Comparison of ENCODE assay signal across 1 cellular context in the genomic region with DNA sequence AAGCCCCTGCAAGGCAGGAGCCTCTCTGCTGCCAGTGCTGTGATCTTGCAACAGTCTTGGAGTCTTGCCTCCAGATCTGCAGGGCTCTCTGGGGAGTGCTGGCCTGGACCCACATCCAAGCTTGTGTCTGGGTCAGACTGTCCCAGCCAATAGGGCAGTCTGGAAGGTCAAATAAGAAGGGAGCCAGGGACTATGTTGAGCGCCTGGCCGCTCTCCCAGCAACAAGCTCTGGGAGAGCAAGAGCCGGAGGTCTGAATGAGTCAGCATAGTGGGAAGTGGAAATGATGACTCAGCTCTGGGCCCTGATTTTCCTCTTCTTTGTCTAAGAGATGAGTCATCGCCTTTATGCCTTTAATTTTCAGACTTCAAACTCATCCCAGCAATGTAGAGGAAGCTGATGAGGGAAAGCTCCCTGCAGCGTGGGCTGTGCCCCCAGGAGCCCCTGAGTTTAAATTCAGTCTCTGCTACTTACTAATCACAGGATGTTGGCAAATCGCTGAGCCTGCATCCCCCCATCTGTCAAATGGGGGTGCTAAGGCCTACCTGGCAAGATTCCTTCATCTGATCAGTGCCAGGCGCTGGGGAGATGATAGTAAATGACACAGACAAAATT.
TF ChIP-seq lines count a peak whose summit lies in the region.

No MANE protein-coding gene starts in this region.

TF ChIP-seq in HepG2, 621 proteins besides CTCF, POLR2A, EP300 and RAD21 (continued from another document and continues in another):
- TF ChIP-seq, protein P1, sequence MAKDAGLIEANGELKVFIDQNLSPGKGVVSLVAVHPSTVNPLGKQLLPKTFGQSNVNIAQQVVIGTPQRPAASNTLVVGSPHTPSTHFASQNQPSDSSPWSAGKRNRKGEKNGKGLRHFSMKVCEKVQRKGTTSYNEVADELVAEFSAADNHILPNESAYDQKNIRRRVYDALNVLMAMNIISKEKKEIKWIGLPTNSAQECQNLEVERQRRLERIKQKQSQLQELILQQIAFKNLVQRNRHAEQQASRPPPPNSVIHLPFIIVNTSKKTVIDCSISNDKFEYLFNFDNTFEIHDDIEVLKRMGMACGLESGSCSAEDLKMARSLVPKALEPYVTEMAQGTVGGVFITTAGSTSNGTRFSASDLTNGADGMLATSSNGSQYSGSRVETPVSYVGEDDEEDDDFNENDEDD (CRISPR knock-in tag; IDR thresholded peaks at IDR 0.05; ENCODE audit: borderline replicate concordance) = no peak
- TF ChIP-seq HMG20B (CRISPR knock-in tag; conservative IDR thresholded peaks at IDR 0.05) = no peak
- no peak for TF ChIP-seq SAFB2 (CRISPR knock-in tag; IDR thresholded peaks at IDR 0.05; ENCODE audit: borderline replicate concordance, low read depth)
- TF ChIP-seq ZNF839 (CRISPR knock-in tag; IDR thresholded peaks at IDR 0.05; ENCODE audit: borderline replicate concordance) = no peak
- no peak for TF ChIP-seq SNAI1 (CRISPR knock-in tag; IDR thresholded peaks at IDR 0.05; ENCODE audit: borderline replicate concordance)
- TF ChIP-seq SALL1 (CRISPR knock-in tag; IDR thresholded peaks at IDR 0.05) = peak; percentile 82
- TF ChIP-seq HNF4G (IDR thresholded peaks at IDR 0.05; ENCODE audit: borderline replicate concordance, low read depth, low read length) = no peak
- no peak for TF ChIP-seq HNF4G (CRISPR knock-in tag; IDR thresholded peaks at IDR 0.05; ENCODE audit: borderline replicate concordance, low read depth)
- TF ChIP-seq ZNF460 (CRISPR knock-in tag; IDR thresholded peaks at IDR 0.05; ENCODE audit: borderline replicate concordance) = no peak
- no peak for TF ChIP-seq RBM22 (optimal IDR thresholded peaks at IDR 0.05; ENCODE audit: low read length)
- TF ChIP-seq GFI1 (CRISPR knock-in tag; IDR thresholded peaks at IDR 0.05; ENCODE audit: borderline replicate concordance) = peak; percentile 76; the same call in 1 of the 2 replicates
- TF ChIP-seq ZNF878 (CRISPR knock-in tag; IDR thresholded peaks at IDR 0.05) = peak; percentile 66; the same call in 1 of the 2 replicates
- TF ChIP-seq, protein P2, sequence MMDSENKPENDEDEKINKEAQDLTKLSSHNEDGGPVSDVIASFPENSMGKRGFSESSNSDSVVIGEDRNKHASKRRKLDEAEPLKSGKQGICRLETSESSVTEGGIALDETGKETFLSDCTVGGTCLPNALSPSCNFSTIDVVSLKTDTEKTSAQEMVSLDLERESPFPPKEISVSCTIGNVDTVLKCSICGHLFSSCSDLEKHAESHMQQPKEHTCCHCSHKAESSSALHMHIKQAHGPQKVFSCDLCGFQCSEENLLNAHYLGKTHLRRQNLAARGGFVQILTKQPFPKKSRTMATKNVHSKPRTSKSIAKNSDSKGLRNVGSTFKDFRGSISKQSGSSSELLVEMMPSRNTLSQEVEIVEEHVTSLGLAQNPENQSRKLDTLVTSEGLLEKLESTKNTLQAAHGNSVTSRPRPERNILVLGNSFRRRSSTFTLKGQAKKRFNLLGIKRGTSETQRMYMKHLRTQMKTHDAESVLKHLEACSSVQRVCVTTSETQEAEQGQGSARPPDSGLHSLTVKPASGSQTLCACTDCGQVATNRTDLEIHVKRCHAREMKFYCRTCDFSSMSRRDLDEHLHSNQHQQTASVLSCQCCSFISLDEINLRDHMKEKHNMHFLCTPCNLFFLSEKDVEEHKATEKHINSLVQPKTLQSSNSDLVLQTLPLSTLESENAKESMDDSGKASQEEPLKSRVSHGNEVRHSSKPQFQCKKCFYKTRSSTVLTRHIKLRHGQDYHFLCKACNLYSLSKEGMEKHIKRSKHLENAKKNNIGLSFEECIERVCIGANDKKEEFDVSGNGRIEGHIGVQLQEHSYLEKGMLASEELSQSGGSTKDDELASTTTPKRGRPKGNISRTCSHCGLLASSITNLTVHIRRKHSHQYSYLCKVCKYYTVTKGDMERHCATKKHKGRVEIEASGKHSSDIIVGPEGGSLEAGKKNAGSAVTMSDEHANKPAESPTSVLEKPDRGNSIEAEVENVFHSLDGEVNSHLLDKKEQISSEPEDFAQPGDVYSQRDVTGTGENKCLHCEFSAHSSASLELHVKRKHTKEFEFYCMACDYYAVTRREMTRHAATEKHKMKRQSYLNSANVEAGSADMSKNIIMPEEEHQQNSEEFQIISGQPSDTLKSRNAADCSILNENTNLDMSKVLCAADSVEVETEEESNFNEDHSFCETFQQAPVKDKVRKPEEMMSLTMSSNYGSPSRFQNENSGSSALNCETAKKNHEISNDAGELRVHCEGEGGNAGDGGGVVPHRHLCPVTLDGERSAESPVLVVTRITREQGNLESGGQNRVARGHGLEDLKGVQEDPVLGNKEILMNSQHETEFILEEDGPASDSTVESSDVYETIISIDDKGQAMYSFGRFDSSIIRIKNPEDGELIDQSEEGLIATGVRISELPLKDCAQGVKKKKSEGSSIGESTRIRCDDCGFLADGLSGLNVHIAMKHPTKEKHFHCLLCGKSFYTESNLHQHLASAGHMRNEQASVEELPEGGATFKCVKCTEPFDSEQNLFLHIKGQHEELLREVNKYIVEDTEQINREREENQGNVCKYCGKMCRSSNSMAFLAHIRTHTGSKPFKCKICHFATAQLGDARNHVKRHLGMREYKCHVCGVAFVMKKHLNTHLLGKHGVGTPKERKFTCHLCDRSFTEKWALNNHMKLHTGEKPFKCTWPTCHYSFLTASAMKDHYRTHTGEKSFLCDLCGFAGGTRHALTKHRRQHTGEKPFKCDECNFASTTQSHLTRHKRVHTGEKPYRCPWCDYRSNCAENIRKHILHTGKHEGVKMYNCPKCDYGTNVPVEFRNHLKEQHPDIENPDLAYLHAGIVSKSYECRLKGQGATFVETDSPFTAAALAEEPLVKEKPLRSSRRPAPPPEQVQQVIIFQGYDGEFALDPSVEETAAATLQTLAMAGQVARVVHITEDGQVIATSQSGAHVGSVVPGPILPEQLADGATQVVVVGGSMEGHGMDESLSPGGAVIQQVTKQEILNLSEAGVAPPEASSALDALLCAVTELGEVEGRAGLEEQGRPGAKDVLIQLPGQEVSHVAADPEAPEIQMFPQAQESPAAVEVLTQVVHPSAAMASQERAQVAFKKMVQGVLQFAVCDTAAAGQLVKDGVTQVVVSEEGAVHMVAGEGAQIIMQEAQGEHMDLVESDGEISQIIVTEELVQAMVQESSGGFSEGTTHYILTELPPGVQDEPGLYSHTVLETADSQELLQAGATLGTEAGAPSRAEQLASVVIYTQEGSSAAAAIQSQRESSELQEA (CRISPR knock-in tag; IDR thresholded peaks at IDR 0.05; ENCODE audit: not compliant biosample characterization) = no peak
- TF ChIP-seq, protein P3, sequence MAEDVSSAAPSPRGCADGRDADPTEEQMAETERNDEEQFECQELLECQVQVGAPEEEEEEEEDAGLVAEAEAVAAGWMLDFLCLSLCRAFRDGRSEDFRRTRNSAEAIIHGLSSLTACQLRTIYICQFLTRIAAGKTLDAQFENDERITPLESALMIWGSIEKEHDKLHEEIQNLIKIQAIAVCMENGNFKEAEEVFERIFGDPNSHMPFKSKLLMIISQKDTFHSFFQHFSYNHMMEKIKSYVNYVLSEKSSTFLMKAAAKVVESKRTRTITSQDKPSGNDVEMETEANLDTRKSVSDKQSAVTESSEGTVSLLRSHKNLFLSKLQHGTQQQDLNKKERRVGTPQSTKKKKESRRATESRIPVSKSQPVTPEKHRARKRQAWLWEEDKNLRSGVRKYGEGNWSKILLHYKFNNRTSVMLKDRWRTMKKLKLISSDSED (CRISPR knock-in tag; IDR thresholded peaks at IDR 0.05) = no peak
- peak; percentile 41 for TF ChIP-seq MEF2D (CRISPR knock-in tag; IDR thresholded peaks at IDR 0.05)
- TF ChIP-seq NCOR1 (IDR thresholded peaks at IDR 0.05; ENCODE audit: borderline replicate concordance, low read length) = 0 out of 2 replicates have a peak, but pooled peaks have one; percentile 30
- no peak for TF ChIP-seq ZNF230 (CRISPR knock-in tag; IDR thresholded peaks at IDR 0.05)
- TF ChIP-seq ZNF510 (CRISPR knock-in tag; IDR thresholded peaks at IDR 0.05; ENCODE audit: low read depth) = 0 out of 2 replicates have a peak, but pooled peaks have one; percentile 55
- no peak; the same call in 1 of the 2 replicates for TF ChIP-seq KDM3A (CRISPR knock-in tag; IDR thresholded peaks at IDR 0.05; ENCODE audit: low read depth)
- TF ChIP-seq, protein P4, sequence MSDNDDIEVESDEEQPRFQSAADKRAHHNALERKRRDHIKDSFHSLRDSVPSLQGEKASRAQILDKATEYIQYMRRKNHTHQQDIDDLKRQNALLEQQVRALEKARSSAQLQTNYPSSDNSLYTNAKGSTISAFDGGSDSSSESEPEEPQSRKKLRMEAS (IDR thresholded peaks at IDR 0.05) = no peak
- TF ChIP-seq ZNF205 (CRISPR knock-in tag; IDR thresholded peaks at IDR 0.05) = no peak
- no peak for TF ChIP-seq ZFP36L2 (CRISPR knock-in tag; IDR thresholded peaks at IDR 0.05)
- no peak for TF ChIP-seq ETV6 (CRISPR knock-in tag; conservative IDR thresholded peaks at IDR 0.05)
- TF ChIP-seq, protein P5, sequence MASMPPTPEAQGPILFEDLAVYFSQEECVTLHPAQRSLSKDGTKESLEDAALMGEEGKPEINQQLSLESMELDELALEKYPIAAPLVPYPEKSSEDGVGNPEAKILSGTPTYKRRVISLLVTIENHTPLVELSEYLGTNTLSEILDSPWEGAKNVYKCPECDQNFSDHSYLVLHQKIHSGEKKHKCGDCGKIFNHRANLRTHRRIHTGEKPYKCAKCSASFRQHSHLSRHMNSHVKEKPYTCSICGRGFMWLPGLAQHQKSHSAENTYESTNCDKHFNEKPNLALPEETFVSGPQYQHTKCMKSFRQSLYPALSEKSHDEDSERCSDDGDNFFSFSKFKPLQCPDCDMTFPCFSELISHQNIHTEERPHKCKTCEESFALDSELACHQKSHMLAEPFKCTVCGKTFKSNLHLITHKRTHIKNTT (CRISPR knock-in tag; IDR thresholded peaks at IDR 0.05) = no peak
- TF ChIP-seq ZNF577 (CRISPR knock-in tag; IDR thresholded peaks at IDR 0.05; ENCODE audit: borderline replicate concordance, low read depth) = no peak
- TF ChIP-seq, protein P6, sequence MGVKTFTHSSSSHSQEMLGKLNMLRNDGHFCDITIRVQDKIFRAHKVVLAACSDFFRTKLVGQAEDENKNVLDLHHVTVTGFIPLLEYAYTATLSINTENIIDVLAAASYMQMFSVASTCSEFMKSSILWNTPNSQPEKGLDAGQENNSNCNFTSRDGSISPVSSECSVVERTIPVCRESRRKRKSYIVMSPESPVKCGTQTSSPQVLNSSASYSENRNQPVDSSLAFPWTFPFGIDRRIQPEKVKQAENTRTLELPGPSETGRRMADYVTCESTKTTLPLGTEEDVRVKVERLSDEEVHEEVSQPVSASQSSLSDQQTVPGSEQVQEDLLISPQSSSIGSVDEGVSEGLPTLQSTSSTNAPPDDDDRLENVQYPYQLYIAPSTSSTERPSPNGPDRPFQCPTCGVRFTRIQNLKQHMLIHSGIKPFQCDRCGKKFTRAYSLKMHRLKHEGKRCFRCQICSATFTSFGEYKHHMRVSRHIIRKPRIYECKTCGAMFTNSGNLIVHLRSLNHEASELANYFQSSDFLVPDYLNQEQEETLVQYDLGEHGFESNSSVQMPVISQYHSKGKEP (CRISPR knock-in tag; IDR thresholded peaks at IDR 0.05) = no peak
- peak; percentile 55 for TF ChIP-seq RXRA (CRISPR knock-in tag; IDR thresholded peaks at IDR 0.05)
- TF ChIP-seq RAD51 (IDR thresholded peaks at IDR 0.05; ENCODE audit: borderline replicate concordance) = no peak
- TF ChIP-seq, protein P7, sequence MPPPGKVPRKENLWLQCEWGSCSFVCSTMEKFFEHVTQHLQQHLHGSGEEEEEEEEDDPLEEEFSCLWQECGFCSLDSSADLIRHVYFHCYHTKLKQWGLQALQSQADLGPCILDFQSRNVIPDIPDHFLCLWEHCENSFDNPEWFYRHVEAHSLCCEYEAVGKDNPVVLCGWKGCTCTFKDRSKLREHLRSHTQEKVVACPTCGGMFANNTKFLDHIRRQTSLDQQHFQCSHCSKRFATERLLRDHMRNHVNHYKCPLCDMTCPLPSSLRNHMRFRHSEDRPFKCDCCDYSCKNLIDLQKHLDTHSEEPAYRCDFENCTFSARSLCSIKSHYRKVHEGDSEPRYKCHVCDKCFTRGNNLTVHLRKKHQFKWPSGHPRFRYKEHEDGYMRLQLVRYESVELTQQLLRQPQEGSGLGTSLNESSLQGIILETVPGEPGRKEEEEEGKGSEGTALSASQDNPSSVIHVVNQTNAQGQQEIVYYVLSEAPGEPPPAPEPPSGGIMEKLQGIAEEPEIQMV (CRISPR knock-in tag; IDR thresholded peaks at IDR 0.05; ENCODE audit: low read depth) = no peak
- TF ChIP-seq, protein P8, sequence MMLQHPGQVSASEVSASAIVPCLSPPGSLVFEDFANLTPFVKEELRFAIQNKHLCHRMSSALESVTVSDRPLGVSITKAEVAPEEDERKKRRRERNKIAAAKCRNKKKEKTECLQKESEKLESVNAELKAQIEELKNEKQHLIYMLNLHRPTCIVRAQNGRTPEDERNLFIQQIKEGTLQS (CRISPR knock-in tag; IDR thresholded peaks at IDR 0.05) = peak; percentile 98
- TF ChIP-seq, protein P9, sequence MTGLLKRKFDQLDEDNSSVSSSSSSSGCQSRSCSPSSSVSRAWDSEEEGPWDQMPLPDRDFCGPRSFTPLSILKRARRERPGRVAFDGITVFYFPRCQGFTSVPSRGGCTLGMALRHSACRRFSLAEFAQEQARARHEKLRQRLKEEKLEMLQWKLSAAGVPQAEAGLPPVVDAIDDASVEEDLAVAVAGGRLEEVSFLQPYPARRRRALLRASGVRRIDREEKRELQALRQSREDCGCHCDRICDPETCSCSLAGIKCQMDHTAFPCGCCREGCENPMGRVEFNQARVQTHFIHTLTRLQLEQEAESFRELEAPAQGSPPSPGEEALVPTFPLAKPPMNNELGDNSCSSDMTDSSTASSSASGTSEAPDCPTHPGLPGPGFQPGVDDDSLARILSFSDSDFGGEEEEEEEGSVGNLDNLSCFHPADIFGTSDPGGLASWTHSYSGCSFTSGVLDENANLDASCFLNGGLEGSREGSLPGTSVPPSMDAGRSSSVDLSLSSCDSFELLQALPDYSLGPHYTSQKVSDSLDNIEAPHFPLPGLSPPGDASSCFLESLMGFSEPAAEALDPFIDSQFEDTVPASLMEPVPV (CRISPR knock-in tag; IDR thresholded peaks at IDR 0.05) = no peak; the same call in 1 of the 2 replicates
- TF ChIP-seq ZNF607 (CRISPR knock-in tag; IDR thresholded peaks at IDR 0.05; ENCODE audit: borderline replicate concordance) = no peak
- 0 out of 2 replicates have a peak, but pooled peaks have one; percentile 7 for TF ChIP-seq ZNF629 (CRISPR knock-in tag; conservative IDR thresholded peaks at IDR 0.05)
- peak; percentile 56 for TF ChIP-seq TBL1XR1 (IDR thresholded peaks at IDR 0.05; ENCODE audit: borderline replicate concordance, low read length, partially characterized antibody)
- 0 out of 2 replicates have a peak, but pooled peaks have one; percentile 42 for TF ChIP-seq RELA (CRISPR knock-in tag; IDR thresholded peaks at IDR 0.05)
- TF ChIP-seq TSC22D2 (CRISPR knock-in tag; IDR thresholded peaks at IDR 0.05; ENCODE audit: borderline replicate concordance) = no peak
